In the genomic region with DNA sequence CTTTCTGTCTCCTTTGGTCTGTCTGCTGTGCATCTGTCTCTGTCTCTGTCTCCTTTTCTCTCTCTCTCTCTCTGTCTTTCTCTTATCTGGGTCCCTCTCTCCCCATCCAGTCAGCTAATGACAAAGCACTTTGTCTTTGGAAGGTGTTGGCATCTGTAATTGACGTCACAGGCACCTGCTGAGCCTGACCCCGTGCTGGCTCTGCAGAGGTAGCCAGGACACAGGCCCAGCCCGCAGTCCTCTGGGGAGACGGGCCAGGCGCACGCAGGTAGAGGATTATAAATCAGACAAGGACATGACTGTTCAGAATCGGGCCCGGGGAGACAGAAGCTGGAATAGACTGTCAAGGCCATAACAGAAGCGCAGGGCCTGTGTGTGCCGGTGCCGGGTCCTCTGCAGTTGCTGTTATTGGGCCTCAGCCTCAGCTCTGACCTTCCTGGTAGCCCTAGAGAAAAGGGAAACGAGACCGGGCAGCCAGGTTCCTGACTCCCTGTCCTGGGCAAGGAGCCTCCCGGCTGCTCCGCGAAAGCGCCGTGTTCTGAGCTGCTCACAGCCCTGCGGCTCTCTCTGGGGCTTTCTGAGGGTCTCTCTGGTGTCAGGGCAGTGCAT, we compare ENCODE assay signal across 16 cellular contexts.
"Had no signal": no experiment of that assay in that cellular context is flagged by ENCODE, and none has a peak within 500 bp of the region (broad histone marks: within the 10 kb centered on the region; RNA-seq: fewer than 3 reads in every experiment).

No MANE protein-coding gene starts in this region.

- DNase-seq: activated CD4-positive, CD25-positive, alpha-beta regulatory T cell; amygdala; dorsolateral prefrontal cortex; esophagus squamous epithelium; foreskin fibroblast; left colon; mammary epithelial cell; occipital lobe; psoas muscle; sigmoid colon; stimulated activated CD4-positive, alpha-beta T cell treated with anti-CD3 and anti-CD28 coated beads, Interleukin-2, amount 100 ng/mL, for 24 hours; stimulated activated naive CD4-positive, alpha-beta T cell treated with Interleukin-2 at 50 U/mL for 16 hours; upper lobe of right lung had no signal

- H3K4me3 Mint-ChIP-seq: activated naive CD4-positive, alpha-beta T cell treated with anti-CD3 and anti-CD28 coated beads, Interleukin-2, amount 50 U/mL, for 24 hours; nephron; T-helper 1 cell treated with Interleukin-12 subunit alpha and Interleukin-12 subunit beta and Interleukin-4 antibody, amounts not matched to agents 30 μg/mL and 1 μg/mL, for 36 hours had no signal

- H3K27ac ChIP-seq: dorsolateral prefrontal cortex, esophagus squamous epithelium, psoas muscle, sigmoid colon, upper lobe of right lung had no signal

- H3K9me3 Mint-ChIP-seq: activated naive CD4-positive, alpha-beta T cell treated with anti-CD3 and anti-CD28 coated beads, Interleukin-2, amount 50 U/mL, for 24 hours; nephron; T-helper 1 cell treated with Interleukin-12 subunit alpha and Interleukin-12 subunit beta and Interleukin-4 antibody, amounts not matched to agents 30 μg/mL and 1 μg/mL, for 36 hours had no signal

- H3K27ac Mint-ChIP-seq: activated naive CD4-positive, alpha-beta T cell treated with anti-CD3 and anti-CD28 coated beads, Interleukin-2, amount 50 U/mL, for 24 hours; nephron had no signal

- H3K4me1 ChIP-seq: psoas muscle had no signal

- H3K27me3 ChIP-seq: dorsolateral prefrontal cortex, sigmoid colon, upper lobe of right lung had no signal

- H3K36me3 ChIP-seq: esophagus squamous epithelium, sigmoid colon, upper lobe of right lung had no signal

- H3K4me3 ChIP-seq: esophagus squamous epithelium, psoas muscle, sigmoid colon, upper lobe of right lung had no signal

- H3K27me3 Mint-ChIP-seq: activated naive CD4-positive, alpha-beta T cell treated with anti-CD3 and anti-CD28 coated beads, Interleukin-2, amount 50 U/mL, for 24 hours had no signal
